In genomic region chr15:51781506-51781905, GRCh38 we compare ENCODE assay signal across 17 cellular contexts. TPM values are rescaled to one million over a fixed set of nuclear protein-coding genes. Genes with fewer than 3 reads are reported as not detected.
A peak's percentile ranks its signal among the peaks of the same experiment; 100 is the strongest.
DNase-seq lines count a peak whose midpoint lies in the region; ATAC-seq and TF ChIP-seq lines count a peak whose summit lies in the region.
"Had no signal": no experiment of that assay in that cellular context is flagged by ENCODE, and none has a peak within 500 bp of the region (broad histone marks: within the 10 kb centered on the region; RNA-seq: fewer than 3 reads in every experiment).

No MANE protein-coding gene starts in this region.

- no peak for TF ChIP-seq CTCF in endothelial cell (IDR thresholded peaks at IDR 0.05; ENCODE audit: unreplicated experiment)
- TF ChIP-seq CTCF in epithelial cell of esophagus (IDR thresholded peaks at IDR 0.05; ENCODE audit: insufficient read depth, low read depth, low read length, missing control alignments) = no peak

- H3K9me3 Mint-ChIP-seq in activated T-cell treated with anti-CD3 and anti-CD28 coated beads, Interleukin-2, amount 50 U/mL, for 72 hours = no peaks in the 10 kb centered on the region
- H3K9me3 Mint-ChIP-seq in endothelial cell (ENCODE audit: unreplicated experiment) = no peaks in the 10 kb centered on the region
- no peaks in the 10 kb centered on the region for H3K9me3 Mint-ChIP-seq in stimulated activated naive B cell treated with anti-CD40 and anti-IgM and Interleukin-4, amounts not matched to agents 10 μg/mL and 1 μg/mL and 100 μg/mL, for 72 hours
- H3K9me3 Mint-ChIP-seq: CD4-positive, alpha-beta memory T cell; HFFc6 had no signal

- H3K4me3 Mint-ChIP-seq in activated T-cell treated with anti-CD3 and anti-CD28 coated beads, Interleukin-2, amount 50 U/mL, for 72 hours = no peak overlapping the region
- peak overlapping the region; percentile 9 for H3K4me3 Mint-ChIP-seq in endothelial cell (ENCODE audit: unreplicated experiment)
- H3K4me3 Mint-ChIP-seq in stimulated activated naive B cell treated with anti-CD40 and anti-IgM and Interleukin-4, amounts not matched to agents 10 μg/mL and 1 μg/mL and 100 μg/mL, for 72 hours = no peak overlapping the region
- H3K4me3 Mint-ChIP-seq: GM23338, HFFc6 had no signal

- peak overlapping the region; percentile 44 for H3K27ac Mint-ChIP-seq in activated T-cell treated with anti-CD3 and anti-CD28 coated beads, Interleukin-2, amount 50 U/mL, for 72 hours
- no peak overlapping the region for H3K27ac Mint-ChIP-seq in endothelial cell (ENCODE audit: unreplicated experiment)
- H3K27ac Mint-ChIP-seq in stimulated activated naive B cell treated with anti-CD40 and anti-IgM and Interleukin-4, amounts not matched to agents 10 μg/mL and 1 μg/mL and 100 μg/mL, for 72 hours = peak overlapping the region; percentile 26
- H3K27ac Mint-ChIP-seq: CD4-positive, alpha-beta memory T cell; GM23338; HFFc6 had no signal

- no peak overlapping the region for H3K4me3 ChIP-seq in epithelial cell of esophagus (ENCODE audit: low read length)
- H3K4me3 ChIP-seq: GM12878, GM23338, HAP-1 had no signal

- DNase-seq in activated T-cell treated with anti-CD3 and anti-CD28 coated beads, Interleukin-2, amount 50 U/mL, for 72 hours = no peak
- DNase-seq in activated T-cell treated with anti-CD3 and anti-CD28 coated beads for 4 hours (no peak), endothelial cell (ENCODE audit: low spot score) (no peak), epithelial cell of esophagus (ENCODE audit: low read depth) (peak; percentile 19)
- no peak for DNase-seq in stimulated activated naive B cell treated with anti-CD40 and anti-IgM and Interleukin-4, amounts not matched to agents 10 μg/mL and 1 μg/mL and 100 μg/mL, for 72 hours
- DNase-seq: C1 segment of cervical spinal cord, Calu3, COR-L47, DMS79, EL, GDM1, HFFc6 had no signal

- H3K4me1 Mint-ChIP-seq in activated T-cell treated with anti-CD3 and anti-CD28 coated beads, Interleukin-2, amount 50 U/mL, for 72 hours (ENCODE audit: low read depth) = no peaks in the 10 kb centered on the region
- peaks cover 5% of the 10 kb centered on the region for H3K4me1 Mint-ChIP-seq in endothelial cell (ENCODE audit: unreplicated experiment)
- H3K4me1 Mint-ChIP-seq in stimulated activated naive B cell treated with anti-CD40 and anti-IgM and Interleukin-4, amounts not matched to agents 10 μg/mL and 1 μg/mL and 100 μg/mL, for 72 hours = peaks cover under 1 to 6% of the 10 kb centered on the region in 2 donors

- no peak for ATAC-seq in activated T-cell treated with anti-CD3 and anti-CD28 coated beads, Interleukin-2, amount 50 U/mL, for 72 hours (replicated peaks in 1 of 2)
- peak in 1 of 2 donors; percentile 63 for ATAC-seq in stimulated activated naive B cell treated with anti-CD40 and anti-IgM and Interleukin-4, amounts not matched to agents 10 μg/mL and 1 μg/mL and 100 μg/mL, for 72 hours (replicated peaks)
- no peak for ATAC-seq in GM21423 (IDR thresholded peaks at IDR 0.05; ENCODE audit: unreplicated experiment)
- ATAC-seq: GM12878 had no signal

- no peaks in the 10 kb centered on the region for H3K27me3 Mint-ChIP-seq in activated T-cell treated with anti-CD3 and anti-CD28 coated beads, Interleukin-2, amount 50 U/mL, for 72 hours (ENCODE audit: low read depth)
- peaks cover 2% of the 10 kb centered on the region for H3K27me3 Mint-ChIP-seq in endothelial cell (ENCODE audit: unreplicated experiment)
- no peaks in the 10 kb centered on the region for H3K27me3 Mint-ChIP-seq in stimulated activated naive B cell treated with anti-CD40 and anti-IgM and Interleukin-4, amounts not matched to agents 10 μg/mL and 1 μg/mL and 100 μg/mL, for 72 hours
- H3K27me3 Mint-ChIP-seq: CD4-positive, alpha-beta memory T cell had no signal

- peaks cover 0 to 3% of the 10 kb centered on the region in 2 donors for H3K36me3 Mint-ChIP-seq in activated T-cell treated with anti-CD3 and anti-CD28 coated beads, Interleukin-2, amount 50 U/mL, for 72 hours (ENCODE audit: insufficient read depth in 2 of 2)
- peaks cover 59% of the 10 kb centered on the region for H3K36me3 Mint-ChIP-seq in endothelial cell (ENCODE audit: low read depth, unreplicated experiment)
- peaks cover 11 to 25% of the 10 kb centered on the region in 2 donors for H3K36me3 Mint-ChIP-seq in stimulated activated naive B cell treated with anti-CD40 and anti-IgM and Interleukin-4, amounts not matched to agents 10 μg/mL and 1 μg/mL and 100 μg/mL, for 72 hours

RNA-seq across cellular contexts. Expression of gene TMOD2, which starts 30.1 kb away (rescaled TPM):
- 1 to 10 TPM; 5.1 to 7.3 TPM for total RNA-seq in activated T-cell treated with anti-CD3 and anti-CD28 coated beads, Interleukin-2, amount 50 U/mL, for 72 hours
- 118 TPM for total RNA-seq in endothelial cell (ENCODE audit: unreplicated experiment)

RNA-seq across cellular contexts. Expression of gene LYSMD2, which starts 44.1 kb away (rescaled TPM):
- total RNA-seq in activated T-cell treated with anti-CD3 and anti-CD28 coated beads, Interleukin-2, amount 50 U/mL, for 72 hours = 10 to 100 TPM; 22.8 to 23.1 TPM
- 14.5 TPM for total RNA-seq in endothelial cell (ENCODE audit: unreplicated experiment)

RNA-seq across cellular contexts. Expression of gene TMOD3, which starts 47.9 kb away (rescaled TPM):
- total RNA-seq in activated T-cell treated with anti-CD3 and anti-CD28 coated beads, Interleukin-2, amount 50 U/mL, for 72 hours = 10 to 100 TPM; 48.6 to 55.1 TPM
- total RNA-seq in endothelial cell (ENCODE audit: unreplicated experiment) = 51.0 TPM

Comparison
In these comparisons a context has a peak if more than half of its experiments do, and no peak if none do; other contexts are left out.
1. RNA of gene TMOD2, which starts 30.1 kb away (total RNA-seq): 118 TPM in endothelial cell (single experiment); 5.1 to 7.3 TPM in activated T-cell treated with anti-CD3 and anti-CD28 coated beads, Interleukin-2, amount 50 U/mL, for 72 hours; every median in the first group is over 10 times any median in the second.